ENCODE assay signal across 8 cellular contexts in the genomic region with DNA sequence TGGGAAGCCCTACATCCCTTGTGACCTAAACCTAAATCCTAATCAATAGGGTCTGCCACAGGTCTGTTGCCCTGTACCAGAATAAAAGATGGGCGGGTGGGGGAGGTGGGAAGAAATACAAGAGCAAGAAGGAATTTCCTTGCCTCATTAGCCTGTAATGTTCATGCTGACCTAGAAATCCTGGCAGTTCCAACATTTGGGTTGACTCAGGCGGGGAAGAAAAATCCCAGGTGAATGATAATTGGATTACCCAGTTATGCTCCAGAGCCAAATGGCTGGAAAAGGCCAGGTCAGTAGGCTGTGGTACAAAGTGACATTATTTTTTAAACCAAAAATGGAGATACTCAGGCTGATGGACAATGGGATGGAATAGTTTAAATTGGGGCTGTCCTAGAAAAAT. TPM values are rescaled to one million over a fixed set of nuclear protein-coding genes. Genes with fewer than 3 reads are reported as not detected.
DNase-seq lines count a peak whose midpoint lies in the region; ATAC-seq and TF ChIP-seq lines count a peak whose summit lies in the region.

No MANE protein-coding gene starts in this region.

- H3K4me3 ChIP-seq in epithelial cell of esophagus (ENCODE audit: low read length) = peak overlapping the region; percentile 73

- DNase-seq in Daoy (ENCODE audit: low read depth) (peak; percentile 71), epithelial cell of esophagus (ENCODE audit: low read depth) (peak; percentile 44), progenitor cell of endocrine pancreas (ENCODE audit: low spot score, unreplicated experiment) (no peak), anterior cingulate cortex (lab: John Stamatoyannopoulos, UW) (no peak), NCI-H345 (lab: John Stamatoyannopoulos, UW) (no peak)

- TF ChIP-seq POLR2A in GM18505 (IDR thresholded peaks at IDR 0.05; ENCODE audit: borderline replicate concordance, extremely low read depth, insufficient read depth, insufficient read length) = no peak

- H3K27me3 Mint-ChIP-seq in progenitor cell of endocrine pancreas = no peaks in the 10 kb centered on the region

- peaks cover 57% of the 10 kb centered on the region for H3K4me1 Mint-ChIP-seq in progenitor cell of endocrine pancreas (ENCODE audit: low read depth)

- H3K36me3 Mint-ChIP-seq in progenitor cell of endocrine pancreas (ENCODE audit: insufficient read depth) = peaks cover 3% of the 10 kb centered on the region

- no peaks in the 10 kb centered on the region for H3K9me3 Mint-ChIP-seq in progenitor cell of endocrine pancreas (ENCODE audit: low read depth)

- no peak for TF ChIP-seq CTCF in epithelial cell of esophagus (IDR thresholded peaks at IDR 0.05; ENCODE audit: insufficient read depth, low read depth, low read length, missing control alignments)
- no peak for TF ChIP-seq CTCF in progenitor cell of endocrine pancreas (IDR thresholded peaks at IDR 0.05; ENCODE audit: unreplicated experiment)

- H3K4me3 Mint-ChIP-seq in progenitor cell of endocrine pancreas (ENCODE audit: low read depth) = peak overlapping the region; percentile 83

- ATAC-seq in GM21825 (IDR thresholded peaks at IDR 0.05; ENCODE audit: unreplicated experiment) = no peak
- no peak for ATAC-seq in GM18505 (IDR thresholded peaks at IDR 0.05; ENCODE audit: unreplicated experiment)

- peak overlapping the region; percentile 95 for H3K27ac Mint-ChIP-seq in progenitor cell of endocrine pancreas

TF ChIP-seq in PFSK-1, 5 proteins besides CTCF, POLR2A, EP300 and RAD21:
- TF ChIP-seq, protein P1, sequence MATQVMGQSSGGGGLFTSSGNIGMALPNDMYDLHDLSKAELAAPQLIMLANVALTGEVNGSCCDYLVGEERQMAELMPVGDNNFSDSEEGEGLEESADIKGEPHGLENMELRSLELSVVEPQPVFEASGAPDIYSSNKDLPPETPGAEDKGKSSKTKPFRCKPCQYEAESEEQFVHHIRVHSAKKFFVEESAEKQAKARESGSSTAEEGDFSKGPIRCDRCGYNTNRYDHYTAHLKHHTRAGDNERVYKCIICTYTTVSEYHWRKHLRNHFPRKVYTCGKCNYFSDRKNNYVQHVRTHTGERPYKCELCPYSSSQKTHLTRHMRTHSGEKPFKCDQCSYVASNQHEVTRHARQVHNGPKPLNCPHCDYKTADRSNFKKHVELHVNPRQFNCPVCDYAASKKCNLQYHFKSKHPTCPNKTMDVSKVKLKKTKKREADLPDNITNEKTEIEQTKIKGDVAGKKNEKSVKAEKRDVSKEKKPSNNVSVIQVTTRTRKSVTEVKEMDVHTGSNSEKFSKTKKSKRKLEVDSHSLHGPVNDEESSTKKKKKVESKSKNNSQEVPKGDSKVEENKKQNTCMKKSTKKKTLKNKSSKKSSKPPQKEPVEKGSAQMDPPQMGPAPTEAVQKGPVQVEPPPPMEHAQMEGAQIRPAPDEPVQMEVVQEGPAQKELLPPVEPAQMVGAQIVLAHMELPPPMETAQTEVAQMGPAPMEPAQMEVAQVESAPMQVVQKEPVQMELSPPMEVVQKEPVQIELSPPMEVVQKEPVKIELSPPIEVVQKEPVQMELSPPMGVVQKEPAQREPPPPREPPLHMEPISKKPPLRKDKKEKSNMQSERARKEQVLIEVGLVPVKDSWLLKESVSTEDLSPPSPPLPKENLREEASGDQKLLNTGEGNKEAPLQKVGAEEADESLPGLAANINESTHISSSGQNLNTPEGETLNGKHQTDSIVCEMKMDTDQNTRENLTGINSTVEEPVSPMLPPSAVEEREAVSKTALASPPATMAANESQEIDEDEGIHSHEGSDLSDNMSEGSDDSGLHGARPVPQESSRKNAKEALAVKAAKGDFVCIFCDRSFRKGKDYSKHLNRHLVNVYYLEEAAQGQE (IDR thresholded peaks at IDR 0.05; ENCODE audit: insufficient read depth in 1 of 2, low read depth in 2 of 2, low read length in 2 of 2) = no peak
- TF ChIP-seq TAF1 (IDR thresholded peaks at IDR 0.05; ENCODE audit: borderline replicate concordance, insufficient read depth, low read length) = peak; percentile 49; the same call in 1 of the 2 replicates
TF ChIP-seq in PFSK-1: peak in this region for 1.

RNA-seq across cellular contexts. Expression of a gene that starts 27.3 kb away (rescaled TPM):
- total RNA-seq in Daoy (2014; rRNA removed; shearing (Covaris generic)) = not detected in 2 replicates
- polyA plus RNA-seq in PFSK-1 (2012; ENCODE audit: insufficient read length, low read depth) = not detected
- 0.29 and 0.40 TPM in 2 replicates for total RNA-seq in progenitor cell of endocrine pancreas

Comparison
In these comparisons a context has a peak if more than half of its experiments do, and no peak if none do; other contexts are left out.
1. DNase-seq: peak in Daoy (single experiment) and epithelial cell of esophagus (single experiment); none in progenitor cell of endocrine pancreas (single experiment), anterior cingulate cortex (0 of 58) and NCI-H345 (single experiment).